ENCODE assay signal across 10 cellular contexts in genomic region chr5:72109051-72109411, GRCh38. TPM values are rescaled to one million over a fixed set of nuclear protein-coding genes. Genes with fewer than 3 reads are reported as not detected.
A peak's percentile ranks its signal among the peaks of the same experiment; 100 is the strongest.
DNase-seq lines count a peak whose midpoint lies in the region; FAIRE-seq and TF ChIP-seq lines count a peak whose summit lies in the region.
"Had no signal": no experiment of that assay in that cellular context is flagged by ENCODE, and none has a peak within 500 bp of the region (broad histone marks: within the 10 kb centered on the region; RNA-seq: fewer than 3 reads in every experiment).

No MANE protein-coding gene starts in this region.

- peak overlapping the region; percentile 95 for H3K27ac ChIP-seq in angular gyrus (ENCODE audit: low read depth, low read length)
- no peak overlapping the region for H3K27ac ChIP-seq in kidney (ENCODE audit: low read depth in 2 of 2, low read length in 2 of 2)
- H3K27ac ChIP-seq in substantia nigra (ENCODE audit: low read depth, low read length, poor library complexity, severe bottlenecking) = peak overlapping the region; percentile 89

- no peak overlapping the region for H3K27ac Mint-ChIP-seq in T-helper 1 cell treated with Interleukin-12 subunit alpha and Interleukin-12 subunit beta and Interleukin-4 antibody, amounts not matched to agents 30 μg/mL and 1 μg/mL, for 36 hours

- H3K4me3 Mint-ChIP-seq in T-helper 1 cell treated with Interleukin-12 subunit alpha and Interleukin-12 subunit beta and Interleukin-4 antibody, amounts not matched to agents 30 μg/mL and 1 μg/mL, for 36 hours = peak overlapping the region; percentile 42

- H3K27me3 Mint-ChIP-seq in T-helper 1 cell treated with Interleukin-12 subunit alpha and Interleukin-12 subunit beta and Interleukin-4 antibody, amounts not matched to agents 30 μg/mL and 1 μg/mL, for 36 hours (ENCODE audit: low read depth) = peaks cover 67% of the 10 kb centered on the region

- H3K4me1 Mint-ChIP-seq in T-helper 1 cell treated with Interleukin-12 subunit alpha and Interleukin-12 subunit beta and Interleukin-4 antibody, amounts not matched to agents 30 μg/mL and 1 μg/mL, for 36 hours (ENCODE audit: low read depth) = peaks cover 1% of the 10 kb centered on the region

- no peak for FAIRE-seq in kidney (lab: Jason Lieb, UNC)
- FAIRE-seq: A204.1 had no signal

- peak overlapping the region; percentile 35 to 69 for H3K4me3 ChIP-seq in kidney (ENCODE audit: low read length in 2 of 2)

- H3K9ac ChIP-seq in kidney (ENCODE audit: low read length in 2 of 2) = no peak overlapping the region

- H3K9me3 Mint-ChIP-seq in T-helper 1 cell treated with Interleukin-12 subunit alpha and Interleukin-12 subunit beta and Interleukin-4 antibody, amounts not matched to agents 30 μg/mL and 1 μg/mL, for 36 hours = no peaks in the 10 kb centered on the region

- intact Hi-C loops in kidney (cut with DNase I) = no loop called here

- in situ Hi-C loops in KBM-7 (cut with MboI; ENCODE audit: low pct_unique_long_range_greater_than_20kb, low sequenced_read_pairs) = no loop called here

- H3K9me3 ChIP-seq in kidney (ENCODE audit: control insufficient read depth in 1 of 2, low read length in 2 of 2) = no peaks in the 10 kb centered on the region

- DNase-seq in T-helper 1 cell (no peak), kidney (no peak), substantia nigra (lab: John Stamatoyannopoulos, UW) (no peak), cortex of kidney (lab: John Stamatoyannopoulos, UW) (no peak), KBM-7 (no peak), nucleus accumbens (lab: John Stamatoyannopoulos, UW) (no peak)
- DNase-seq: activated CD8-positive, alpha-beta memory T cell treated with anti-CD3 and anti-CD28 coated beads for 24 hours had no signal

- H3K36me3 Mint-ChIP-seq in T-helper 1 cell treated with Interleukin-12 subunit alpha and Interleukin-12 subunit beta and Interleukin-4 antibody, amounts not matched to agents 30 μg/mL and 1 μg/mL, for 36 hours (ENCODE audit: low read depth) = no peaks in the 10 kb centered on the region

- no peaks in the 10 kb centered on the region for H3K36me3 ChIP-seq in kidney (ENCODE audit: control insufficient read depth in 1 of 2, insufficient read depth in 2 of 2, low read length in 2 of 2)

- no peak for TF ChIP-seq CTCF in kidney (IDR thresholded peaks at IDR 0.05; ENCODE audit: borderline replicate concordance, extremely low read depth, insufficient read depth)

- H3K4me1 ChIP-seq in kidney (ENCODE audit: control insufficient read depth in 1 of 2, insufficient read depth in 1 of 2, low read depth in 1 of 2, low read length in 2 of 2) = peaks cover 0 to 2% of the 10 kb centered on the region in 2 donors

RNA-seq across cellular contexts. Expression of gene MAP1B, which starts 1.8 kb away (rescaled TPM):
- 57.0 TPM for total RNA-seq in kidney
- 3.6 TPM for polyA plus RNA-seq in kidney (ENCODE audit: insufficient read depth, low read depth, low replicate concordance)

Comparison
In these comparisons a context has a peak if more than half of its experiments do, and no peak if none do; other contexts are left out.
1. H3K27ac ChIP-seq: peak in angular gyrus (single experiment) and substantia nigra (single experiment); none in kidney (0 of 2).